In genomic region chr2:7028846-7029245, GRCh38 we compare ENCODE assay signal across 1 cellular context.
TF ChIP-seq lines count a peak whose summit lies in the region.

No MANE protein-coding gene starts in this region.

TF ChIP-seq in WTC11, 78 proteins besides CTCF, POLR2A, EP300 and RAD21 (continued from another document):
- TF ChIP-seq, protein P1, sequence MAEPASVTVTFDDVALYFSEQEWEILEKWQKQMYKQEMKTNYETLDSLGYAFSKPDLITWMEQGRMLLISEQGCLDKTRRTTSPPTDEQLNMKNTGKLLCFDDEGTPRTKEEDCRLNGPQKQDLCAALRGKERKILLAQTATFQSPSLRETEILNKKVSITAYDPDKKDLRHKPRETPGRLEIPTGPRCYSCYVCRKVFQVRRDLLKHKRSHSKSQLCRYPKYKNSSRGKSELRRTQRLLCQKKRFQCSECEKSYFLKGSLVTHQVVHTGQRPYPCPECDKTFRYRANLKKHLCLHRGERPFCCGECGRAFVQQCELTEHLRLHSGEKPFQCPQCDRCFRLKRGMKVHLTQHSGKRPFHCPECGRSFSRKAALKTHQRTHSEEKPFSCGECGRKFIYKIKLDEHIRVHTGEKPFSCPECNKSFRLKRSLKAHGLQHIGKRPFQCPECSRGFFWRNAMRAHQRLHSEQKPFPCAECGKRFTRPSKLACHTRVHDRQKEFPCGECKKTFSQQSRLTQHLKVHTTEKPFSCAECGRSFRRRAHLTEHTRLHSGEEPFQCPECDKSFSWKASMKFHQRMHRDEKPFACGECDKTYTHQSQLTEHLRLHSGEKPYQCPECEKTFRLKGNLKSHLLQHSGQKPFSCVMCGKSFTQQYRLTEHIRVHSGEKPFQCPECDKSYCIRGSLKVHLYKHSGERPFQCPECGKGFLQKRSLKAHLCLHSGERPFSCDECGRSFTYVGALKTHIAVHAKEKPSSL (CRISPR knock-in tag; conservative IDR thresholded peaks at IDR 0.05), result no peak
- TF ChIP-seq, protein P2, sequence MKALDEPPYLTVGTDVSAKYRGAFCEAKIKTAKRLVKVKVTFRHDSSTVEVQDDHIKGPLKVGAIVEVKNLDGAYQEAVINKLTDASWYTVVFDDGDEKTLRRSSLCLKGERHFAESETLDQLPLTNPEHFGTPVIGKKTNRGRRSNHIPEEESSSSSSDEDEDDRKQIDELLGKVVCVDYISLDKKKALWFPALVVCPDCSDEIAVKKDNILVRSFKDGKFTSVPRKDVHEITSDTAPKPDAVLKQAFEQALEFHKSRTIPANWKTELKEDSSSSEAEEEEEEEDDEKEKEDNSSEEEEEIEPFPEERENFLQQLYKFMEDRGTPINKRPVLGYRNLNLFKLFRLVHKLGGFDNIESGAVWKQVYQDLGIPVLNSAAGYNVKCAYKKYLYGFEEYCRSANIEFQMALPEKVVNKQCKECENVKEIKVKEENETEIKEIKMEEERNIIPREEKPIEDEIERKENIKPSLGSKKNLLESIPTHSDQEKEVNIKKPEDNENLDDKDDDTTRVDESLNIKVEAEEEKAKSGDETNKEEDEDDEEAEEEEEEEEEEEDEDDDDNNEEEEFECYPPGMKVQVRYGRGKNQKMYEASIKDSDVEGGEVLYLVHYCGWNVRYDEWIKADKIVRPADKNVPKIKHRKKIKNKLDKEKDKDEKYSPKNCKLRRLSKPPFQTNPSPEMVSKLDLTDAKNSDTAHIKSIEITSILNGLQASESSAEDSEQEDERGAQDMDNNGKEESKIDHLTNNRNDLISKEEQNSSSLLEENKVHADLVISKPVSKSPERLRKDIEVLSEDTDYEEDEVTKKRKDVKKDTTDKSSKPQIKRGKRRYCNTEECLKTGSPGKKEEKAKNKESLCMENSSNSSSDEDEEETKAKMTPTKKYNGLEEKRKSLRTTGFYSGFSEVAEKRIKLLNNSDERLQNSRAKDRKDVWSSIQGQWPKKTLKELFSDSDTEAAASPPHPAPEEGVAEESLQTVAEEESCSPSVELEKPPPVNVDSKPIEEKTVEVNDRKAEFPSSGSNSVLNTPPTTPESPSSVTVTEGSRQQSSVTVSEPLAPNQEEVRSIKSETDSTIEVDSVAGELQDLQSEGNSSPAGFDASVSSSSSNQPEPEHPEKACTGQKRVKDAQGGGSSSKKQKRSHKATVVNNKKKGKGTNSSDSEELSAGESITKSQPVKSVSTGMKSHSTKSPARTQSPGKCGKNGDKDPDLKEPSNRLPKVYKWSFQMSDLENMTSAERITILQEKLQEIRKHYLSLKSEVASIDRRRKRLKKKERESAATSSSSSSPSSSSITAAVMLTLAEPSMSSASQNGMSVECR (CRISPR knock-in tag; IDR thresholded peaks at IDR 0.05; ENCODE audit: borderline replicate concordance), result no peak
- no peak for TF ChIP-seq RORB (CRISPR knock-in tag; IDR thresholded peaks at IDR 0.05)
- TF ChIP-seq HMGA2 (CRISPR knock-in tag; IDR thresholded peaks at IDR 0.05), result no peak
- TF ChIP-seq E2F1 (CRISPR knock-in tag; IDR thresholded peaks at IDR 0.05), result no peak
- no peak for TF ChIP-seq ZNF232 (CRISPR knock-in tag; IDR thresholded peaks at IDR 0.05)
- TF ChIP-seq, protein P3, sequence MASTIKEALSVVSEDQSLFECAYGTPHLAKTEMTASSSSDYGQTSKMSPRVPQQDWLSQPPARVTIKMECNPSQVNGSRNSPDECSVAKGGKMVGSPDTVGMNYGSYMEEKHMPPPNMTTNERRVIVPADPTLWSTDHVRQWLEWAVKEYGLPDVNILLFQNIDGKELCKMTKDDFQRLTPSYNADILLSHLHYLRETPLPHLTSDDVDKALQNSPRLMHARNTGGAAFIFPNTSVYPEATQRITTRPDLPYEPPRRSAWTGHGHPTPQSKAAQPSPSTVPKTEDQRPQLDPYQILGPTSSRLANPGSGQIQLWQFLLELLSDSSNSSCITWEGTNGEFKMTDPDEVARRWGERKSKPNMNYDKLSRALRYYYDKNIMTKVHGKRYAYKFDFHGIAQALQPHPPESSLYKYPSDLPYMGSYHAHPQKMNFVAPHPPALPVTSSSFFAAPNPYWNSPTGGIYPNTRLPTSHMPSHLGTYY (CRISPR knock-in tag; IDR thresholded peaks at IDR 0.05), result no peak
